Comparison of ENCODE assay signal across 1 cellular context in genomic region chr20:63082308-63082938, GRCh38.
TF ChIP-seq lines count a peak whose summit lies in the region.

No MANE protein-coding gene starts in this region.

TF ChIP-seq in HepG2, 621 proteins besides CTCF, POLR2A, EP300 and RAD21 (continued from another document and continues in another):
- TF ChIP-seq PITX1 (CRISPR knock-in tag; IDR thresholded peaks at IDR 0.05) (peak; percentile 69; the same call in 1 of the 2 replicates), SPEN (CRISPR knock-in tag; IDR thresholded peaks at IDR 0.05; ENCODE audit: low read depth) (peak; percentile 52; the same call in 1 of the 2 replicates), ZBED4 (CRISPR knock-in tag; IDR thresholded peaks at IDR 0.05; ENCODE audit: borderline replicate concordance) (peak; percentile 89; the same call in 1 of the 2 replicates), ZNF44 (CRISPR knock-in tag; IDR thresholded peaks at IDR 0.05) (0 out of 2 replicates have a peak, but pooled peaks have one; percentile 42), BCL6 (CRISPR knock-in tag; IDR thresholded peaks at IDR 0.05) (peak; percentile 50; the same call in 1 of the 2 replicates), ZNF24 (IDR thresholded peaks at IDR 0.05) (no peak), FUBP1 (CRISPR knock-in tag; IDR thresholded peaks at IDR 0.05; ENCODE audit: borderline replicate concordance) (no peak), PBX2 (CRISPR knock-in tag; IDR thresholded peaks at IDR 0.05) (no peak), ZNF546 (CRISPR knock-in tag; conservative IDR thresholded peaks at IDR 0.05) (0 out of 2 replicates have a peak, but pooled peaks have one; percentile 44), HNRNPH1 (optimal IDR thresholded peaks at IDR 0.05; ENCODE audit: low read depth, low read length) (no peak), ZNF343 (CRISPR knock-in tag; IDR thresholded peaks at IDR 0.05) (peak; percentile 89), NAIF1 (CRISPR knock-in tag; IDR thresholded peaks at IDR 0.05; ENCODE audit: borderline replicate concordance) (0 out of 2 replicates have a peak, but pooled peaks have one; percentile 19), POLR2G (IDR thresholded peaks at IDR 0.05; ENCODE audit: low read depth, low read length) (no peak), THAP8 (CRISPR knock-in tag; IDR thresholded peaks at IDR 0.05; ENCODE audit: borderline replicate concordance) (no peak), ZNF709 (CRISPR knock-in tag; IDR thresholded peaks at IDR 0.05) (peak; percentile 93), ZNF562 (CRISPR knock-in tag; IDR thresholded peaks at IDR 0.05; ENCODE audit: borderline replicate concordance) (no peak), MZF1 (CRISPR knock-in tag; IDR thresholded peaks at IDR 0.05; ENCODE audit: borderline replicate concordance) (no peak), NR3C1 (CRISPR knock-in tag; IDR thresholded peaks at IDR 0.05) (peak; percentile 31; the same call in 1 of the 2 replicates), REXO4 (CRISPR knock-in tag; IDR thresholded peaks at IDR 0.05; ENCODE audit: borderline replicate concordance) (peak; percentile 31; the same call in 1 of the 2 replicates), ZC3H13 (CRISPR knock-in tag; IDR thresholded peaks at IDR 0.05) (peak; percentile 36; the same call in 1 of the 2 replicates), PRMT3 (CRISPR knock-in tag; IDR thresholded peaks at IDR 0.05; ENCODE audit: borderline replicate concordance, low read depth) (no peak), PRDM10 (CRISPR knock-in tag; IDR thresholded peaks at IDR 0.05; ENCODE audit: low read depth) (peak; percentile 70; the same call in 1 of the 2 replicates), TBX2 (CRISPR knock-in tag; IDR thresholded peaks at IDR 0.05; ENCODE audit: borderline replicate concordance) (peak; percentile 54; the same call in 1 of the 2 replicates), PHF5A (CRISPR knock-in tag; IDR thresholded peaks at IDR 0.05; ENCODE audit: low read depth, unreplicated experiment) (no peak), ZNF503 (CRISPR knock-in tag; IDR thresholded peaks at IDR 0.05) (peak; percentile 31; the same call in 1 of the 2 replicates), GABPA (IDR thresholded peaks at IDR 0.05; ENCODE audit: low read depth, low read length) (no peak), GABPA (CRISPR knock-in tag; IDR thresholded peaks at IDR 0.05; ENCODE audit: low read depth) (no peak), ZKSCAN8 (CRISPR knock-in tag; IDR thresholded peaks at IDR 0.05; ENCODE audit: borderline replicate concordance) (peak; percentile 60; the same call in 1 of the 2 replicates), EZH2 (conservative IDR thresholded peaks at IDR 0.05; ENCODE audit: low read depth, low read length) (no peak; the same call in 1 of the 2 replicates), HNF1B (CRISPR knock-in tag; IDR thresholded peaks at IDR 0.05) (no peak), SNRNP70 (IDR thresholded peaks at IDR 0.05; ENCODE audit: low read depth, low read length) (no peak), MTF1 (CRISPR knock-in tag; IDR thresholded peaks at IDR 0.05) (peak; percentile 84; the same call in 1 of the 2 replicates), NR2F2 (IDR thresholded peaks at IDR 0.05; ENCODE audit: borderline replicate concordance, low read depth) (no peak), SMAD3 (CRISPR knock-in tag; IDR thresholded peaks at IDR 0.05) (peak; percentile 94), SIX1 (CRISPR knock-in tag; IDR thresholded peaks at IDR 0.05; ENCODE audit: borderline replicate concordance) (peak; percentile 44; the same call in 1 of the 2 replicates), ZBTB20 (CRISPR knock-in tag; IDR thresholded peaks at IDR 0.05; ENCODE audit: borderline replicate concordance, low read depth) (peak; percentile 91; the same call in 1 of the 2 replicates), ZNF337 (CRISPR knock-in tag; IDR thresholded peaks at IDR 0.05; ENCODE audit: borderline replicate concordance, low read depth) (no peak), NRL (CRISPR knock-in tag; IDR thresholded peaks at IDR 0.05; ENCODE audit: borderline replicate concordance) (0 out of 2 replicates have a peak, but pooled peaks have one; percentile 18)
- TF ChIP-seq, protein P1, sequence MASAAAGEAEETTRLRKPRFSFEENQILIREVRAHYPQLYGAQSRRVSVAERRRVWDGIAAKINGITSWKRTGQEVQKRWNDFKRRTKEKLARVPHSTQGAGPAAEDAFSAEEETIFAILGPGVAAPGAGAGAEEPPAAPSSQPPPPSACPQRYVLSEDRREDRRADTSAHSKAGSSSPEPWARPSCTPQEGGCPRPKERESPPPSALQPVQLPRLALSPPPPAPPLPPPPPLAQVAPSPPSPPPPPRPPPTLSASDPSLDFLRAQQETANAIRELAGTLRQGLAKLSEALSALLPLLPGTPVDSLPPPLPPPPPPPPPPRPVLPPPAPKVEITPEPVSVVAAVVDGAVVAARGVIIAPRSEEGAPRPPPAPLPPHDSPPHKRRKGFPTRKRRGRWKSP (CRISPR knock-in tag; IDR thresholded peaks at IDR 0.05) = peak; percentile 55; the same call in 1 of the 2 replicates
- TF ChIP-seq, protein P2, sequence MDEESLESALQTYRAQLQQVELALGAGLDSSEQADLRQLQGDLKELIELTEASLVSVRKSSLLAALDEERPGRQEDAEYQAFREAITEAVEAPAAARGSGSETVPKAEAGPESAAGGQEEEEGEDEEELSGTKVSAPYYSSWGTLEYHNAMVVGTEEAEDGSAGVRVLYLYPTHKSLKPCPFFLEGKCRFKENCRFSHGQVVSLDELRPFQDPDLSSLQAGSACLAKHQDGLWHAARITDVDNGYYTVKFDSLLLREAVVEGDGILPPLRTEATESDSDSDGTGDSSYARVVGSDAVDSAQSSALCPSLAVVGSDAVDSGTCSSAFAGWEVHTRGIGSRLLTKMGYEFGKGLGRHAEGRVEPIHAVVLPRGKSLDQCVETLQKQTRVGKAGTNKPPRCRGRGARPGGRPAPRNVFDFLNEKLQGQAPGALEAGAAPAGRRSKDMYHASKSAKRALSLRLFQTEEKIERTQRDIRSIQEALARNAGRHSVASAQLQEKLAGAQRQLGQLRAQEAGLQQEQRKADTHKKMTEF (CRISPR knock-in tag; IDR thresholded peaks at IDR 0.05) = peak; percentile 58; the same call in 1 of the 2 replicates
